In genomic region chr9:89054865-89055495, GRCh38 we compare ENCODE assay signal across 18 cellular contexts.
DNase-seq lines count a peak whose midpoint lies in the region; ATAC-seq lines count a peak whose summit lies in the region.
"Had no signal": no experiment of that assay in that cellular context is flagged by ENCODE, and none has a peak within 500 bp of the region (broad histone marks: within the 10 kb centered on the region; RNA-seq: fewer than 3 reads in every experiment).

No MANE protein-coding gene starts in this region.

- no peak overlapping the region for H3K4me2 ChIP-seq in neuronal stem cell (ENCODE audit: insufficient read depth, low read length, poor library complexity, severe bottlenecking)
- H3K4me2 ChIP-seq: BLaER1 had no signal

- no peak overlapping the region for H3K27ac ChIP-seq in neuronal stem cell (replicated peaks; ENCODE audit: low read length)
- H3K27ac ChIP-seq: 22Rv1, BLaER1, C4-2B had no signal

- peaks cover 0 to 7% of the 10 kb centered on the region in 2 donors for H3K4me1 ChIP-seq in neuronal stem cell (ENCODE audit: control insufficient read depth in 2 of 2, insufficient read depth in 1 of 2, low read depth in 1 of 2, low read length in 2 of 2)
- H3K4me1 ChIP-seq: BLaER1, Caco-2, HAP-1 had no signal

- no peak overlapping the region for H2BK15ac ChIP-seq in neuronal stem cell (ENCODE audit: low read length)

- H2AFZ ChIP-seq in neuronal stem cell (ENCODE audit: low read length): no peak overlapping the region

- ATAC-seq in HG03108 (IDR thresholded peaks at IDR 0.05; ENCODE audit: unreplicated experiment) (no peak), HG02885 (IDR thresholded peaks at IDR 0.05; ENCODE audit: poor library complexity, unreplicated experiment) (no peak)
- ATAC-seq: CD8-positive, alpha-beta T cell had no signal

- H3K9me3 ChIP-seq in neuronal stem cell (replicated peaks in 1 of 2; ENCODE audit: control insufficient read depth in 2 of 2, insufficient read depth in 1 of 2, low read depth in 1 of 2, low read length in 2 of 2): peaks cover 15 to 17% of the 10 kb centered on the region in 2 donors
- H3K9me3 ChIP-seq: BLaER1, Caco-2, HAP-1 had no signal

- WGBS in neuronal stem cell (ENCODE audit: extremely low coverage in 2 of 2, insufficient read length in 2 of 2, insufficient replicate concordance in 1 of 2), 2 donors: no CpG with 5 or more reads among the region's 8 CpGs

- no peak overlapping the region for H2AK5ac ChIP-seq in neuronal stem cell (ENCODE audit: low read depth, low read length)

- H3K36me3 ChIP-seq in neuronal stem cell (replicated peaks in 1 of 2; ENCODE audit: control insufficient read depth in 2 of 2, insufficient read depth in 2 of 2, low read length in 2 of 2): peaks cover 20 to 86% of the 10 kb centered on the region in 2 donors
- H3K36me3 ChIP-seq: BLaER1, HAP-1 had no signal

- peak overlapping the region; percentile 10 for H3K23ac ChIP-seq in neuronal stem cell (ENCODE audit: low read depth, low read length, poor library complexity)

- no peak overlapping the region for H4K8ac ChIP-seq in neuronal stem cell (ENCODE audit: low read depth, low read length)

- no peak overlapping the region for H3K4me3 ChIP-seq in neuronal stem cell (ENCODE audit: low read length in 2 of 2)
- H3K4me3 ChIP-seq: BLaER1, HAP-1 had no signal

- peak; percentile 8 for DNase-seq in DMS 273 (lab: John Stamatoyannopoulos, UW; ENCODE audit: unreplicated experiment)
- no peak for DNase-seq in DMS 273 treated with DMSO at 0.1 percent for 48 hours (lab: John Stamatoyannopoulos, UW)
- peak; percentile 2 for DNase-seq in kidney tubule cell (ENCODE audit: low spot score)
- no peak for DNase-seq in neuronal stem cell (ENCODE audit: low spot score)
- DNase-seq: Caco-2; CD4-positive, CD25-positive, alpha-beta regulatory T cell; CD8-positive, alpha-beta T cell; DMS53; DMS79 treated with DMSO at 0.1 percent for 48 hours; GF-D8; GOT3; HFFc6 had no signal

- H3K9ac ChIP-seq in neuronal stem cell (ENCODE audit: low read depth, low read length, poor library complexity): peak overlapping the region; percentile 1
- H3K9ac ChIP-seq: BLaER1 had no signal

- H2BK120ac ChIP-seq in neuronal stem cell (ENCODE audit: low read depth, low read length): no peak overlapping the region

- no peak overlapping the region for H3K4ac ChIP-seq in neuronal stem cell (ENCODE audit: low read length)

- no peak overlapping the region for H3K18ac ChIP-seq in neuronal stem cell (ENCODE audit: low read length)

- H2BK5ac ChIP-seq in neuronal stem cell (ENCODE audit: low read length): no peak overlapping the region

- H3K27me3 ChIP-seq in neuronal stem cell (ENCODE audit: control insufficient read depth in 3 of 3, insufficient read depth in 3 of 3, low read depth in 1 of 3, low read length in 3 of 3): no peaks in the 10 kb centered on the region
- H3K27me3 ChIP-seq: BLaER1 had no signal

- no peak overlapping the region for H2BK12ac ChIP-seq in neuronal stem cell (ENCODE audit: low read length)

- no peak overlapping the region for H4K91ac ChIP-seq in neuronal stem cell (ENCODE audit: low read depth, low read length, poor library complexity)

- no peaks in the 10 kb centered on the region for H3K79me1 ChIP-seq in neuronal stem cell (ENCODE audit: low read depth, low read length)

- peak overlapping the region; percentile 32 for H3K14ac ChIP-seq in neuronal stem cell (ENCODE audit: low read length)

Comparison
In these comparisons a context has a peak if more than half of its experiments do, and no peak if none do; other contexts are left out.
1. DNase-seq: peak in DMS 273 (single experiment) and kidney tubule cell (single experiment); none in DMS 273 treated with DMSO at 0.1 percent for 48 hours (single experiment) and neuronal stem cell (single experiment).